In genomic region chr7:111357691-111358090, GRCh38 we compare ENCODE assay signal across 15 cellular contexts.
DNase-seq lines count a peak whose midpoint lies in the region; ATAC-seq, FAIRE-seq and TF ChIP-seq lines count a peak whose summit lies in the region.
"Had no signal": no experiment of that assay in that cellular context is flagged by ENCODE, and none has a peak within 500 bp of the region (broad histone marks: within the 10 kb centered on the region; RNA-seq: fewer than 3 reads in every experiment).

No MANE protein-coding gene starts in this region.

- H4K20me1 ChIP-seq in K562 (replicated peaks; ENCODE audit: control insufficient read depth, insufficient read depth, low read length), result no peaks in the 10 kb centered on the region
- H4K20me1 ChIP-seq in keratinocyte (ENCODE audit: control insufficient read depth, extremely low read depth, insufficient read depth, low read length), result no peaks in the 10 kb centered on the region
- no peaks in the 10 kb centered on the region for H4K20me1 ChIP-seq in MM.1S (ENCODE audit: insufficient read depth, low read length)

- intact Hi-C loops in Calu3 (cut with micrococcal nuclease; ENCODE audit: unreplicated experiment) (no loop called here), K562 (cut with micrococcal nuclease) (no loop called here)

- dilution Hi-C loops in keratinocyte (cut with MboI; ENCODE audit: extremely low pct_ligation_motif_present, low sequenced_read_pairs), result no loop called here

- no peaks in the 10 kb centered on the region for H3F3A ChIP-seq in MM.1S (ENCODE audit: insufficient read depth, low read length)

- BruUV-seq in Calu3 (replicated peaks; lab: Mats Ljungman, UMichigan) (no TSS peak), K562 (replicated peaks; lab: Mats Ljungman, UMichigan) (no TSS peak)

- no peak overlapping the region for H3K9ac ChIP-seq in K562 (ENCODE audit: insufficient read depth in 1 of 2, low read depth in 2 of 2, low read length in 2 of 2)
- no peak overlapping the region for H3K9ac ChIP-seq in keratinocyte (ENCODE audit: control insufficient read depth, extremely low read depth, insufficient read depth, low read length)
- H3K9ac ChIP-seq in MM.1S (ENCODE audit: low read length), result no peak overlapping the region
- H3K9ac ChIP-seq: KMS-11 had no signal

- H3K4me1 ChIP-seq in K562 (replicated peaks in 1 of 2; ENCODE audit: control insufficient read depth in 2 of 2, insufficient read depth in 2 of 2, low read length in 2 of 2), result 0 out of 5 replicates have a peak, but pooled peaks cover 0 to 4% of the 10 kb centered on the region in 2 experiments
- peaks cover 21% of the 10 kb centered on the region for H3K4me1 ChIP-seq in keratinocyte (ENCODE audit: control insufficient read depth, extremely low read depth, insufficient read depth, low read length)
- H3K4me1 ChIP-seq in MM.1S (ENCODE audit: low read length), result no peaks in the 10 kb centered on the region
- no peaks in the 10 kb centered on the region for H3K4me1 ChIP-seq in effector memory CD4-positive, alpha-beta T cell (ENCODE audit: control insufficient read depth, insufficient read depth, low read length, poor library complexity, severe bottlenecking)
- H3K4me1 ChIP-seq: pancreas had no signal

- POLR2A ChIA-PET in K562 (lab: Yijun Ruan, JAX), result interaction anchor here (1.6 kb wide), 1 partner anchor 10 kb away, joined by 5 read pairs; no protein-coding TSS in a partner anchor

- H3K79me2 ChIP-seq in K562 (ENCODE audit: control insufficient read depth, insufficient read depth, low read length) (no peaks in the 10 kb centered on the region), keratinocyte (ENCODE audit: control insufficient read depth, insufficient read depth, low read length) (no peaks in the 10 kb centered on the region), MM.1S (ENCODE audit: low read length) (no peaks in the 10 kb centered on the region)

- CTCF ChIA-PET in Calu3 (lab: Charles Lee) (no interaction called here), K562 (lab: Yijun Ruan, JAX; ENCODE audit: low intra/inter-chr PET ratio) (no interaction called here)

- H2AFZ ChIP-seq in K562 (ENCODE audit: low read depth, low read length), result no peak overlapping the region
- H2AFZ ChIP-seq in keratinocyte (ENCODE audit: control insufficient read depth, low read length), result no peak overlapping the region
- H2AFZ ChIP-seq in MM.1S (ENCODE audit: low read length), result no peak overlapping the region

- H3K9me2 ChIP-seq in MM.1S (replicated peaks; ENCODE audit: insufficient read depth, low read length), result no peaks in the 10 kb centered on the region

- H3K27ac Mint-ChIP-seq in Calu3 (ENCODE audit: unreplicated experiment), result no peak overlapping the region

- H3K27ac ChIP-seq in K562 (ENCODE audit: extremely low read depth, low read depth, low read length), result no peak overlapping the region
- no peak overlapping the region for H3K27ac ChIP-seq in keratinocyte (ENCODE audit: control insufficient read depth, insufficient read depth, low read length)
- no peak overlapping the region for H3K27ac ChIP-seq in MM.1S (ENCODE audit: low read length)
- H3K27ac ChIP-seq in effector memory CD4-positive, alpha-beta T cell (ENCODE audit: insufficient read depth, low read length, poor library complexity, severe bottlenecking), result no peak overlapping the region
- H3K27ac ChIP-seq: heart left ventricle, KMS-11, pancreas had no signal

- TF ChIP-seq CTCF in Calu3 (IDR thresholded peaks at IDR 0.05; ENCODE audit: unreplicated experiment) (no peak), K562 (IDR thresholded peaks at IDR 0.05 in 2 of 3, conservative IDR thresholded peaks at IDR 0.05 in 1 of 3; ENCODE audit: insufficient read depth in 2 of 3, low read depth in 1 of 3, low read length in 3 of 3) (no peak), keratinocyte (optimal IDR thresholded peaks at IDR 0.05 in 1 of 3, IDR thresholded peaks at IDR 0.05 in 1 of 3, conservative IDR thresholded peaks at IDR 0.05 in 1 of 3; ENCODE audit: extremely low read depth in 1 of 3, insufficient read depth in 2 of 3, low read length in 3 of 3) (no peak), MM.1S (IDR thresholded peaks at IDR 0.05; ENCODE audit: low read length) (no peak)

- no peaks in the 10 kb centered on the region for H3K36me3 Mint-ChIP-seq in Calu3 (ENCODE audit: insufficient read depth, unreplicated experiment)

- no peak for TF ChIP-seq RAD21 in K562 (CRISPR knock-in tag; conservative IDR thresholded peaks at IDR 0.05 in 1 of 2, IDR thresholded peaks at IDR 0.05 in 1 of 2)

- H3K4me3 ChIP-seq in K562 (no peak overlapping the region), keratinocyte (ENCODE audit: control insufficient read depth in 2 of 3, extremely low read depth in 1 of 3, insufficient read depth in 2 of 3, low read depth in 1 of 3, low read length in 3 of 3) (no peak overlapping the region), MM.1S (ENCODE audit: low read length) (no peak overlapping the region)
- no peak overlapping the region for H3K4me3 ChIP-seq in effector memory CD4-positive, alpha-beta T cell (ENCODE audit: insufficient read depth, low read depth, low read length, poor library complexity, severe bottlenecking)
- H3K4me3 ChIP-seq: heart left ventricle, lung, pancreas had no signal

- no peaks in the 10 kb centered on the region for H3K9me3 Mint-ChIP-seq in Calu3 (ENCODE audit: low read depth, unreplicated experiment)

- H3K9me1 ChIP-seq in K562 (ENCODE audit: control insufficient read depth, insufficient read depth, low read length) (no peaks in the 10 kb centered on the region), keratinocyte (ENCODE audit: control insufficient read depth, extremely low read depth, insufficient read depth, low read length) (no peaks in the 10 kb centered on the region)

- no peak overlapping the region for H3K4me3 Mint-ChIP-seq in Calu3 (ENCODE audit: low read depth, unreplicated experiment)

- no peak for TF ChIP-seq EP300 in K562 (IDR thresholded peaks at IDR 0.05; ENCODE audit: low read length)

- no peaks in the 10 kb centered on the region for H3K9me3 ChIP-seq in K562 (replicated peaks; ENCODE audit: control insufficient read depth, insufficient read depth, low read depth, low read length)
- H3K9me3 ChIP-seq in keratinocyte (ENCODE audit: control insufficient read depth, low read depth, low read length), result no peaks in the 10 kb centered on the region
- H3K9me3 ChIP-seq in MM.1S (replicated peaks; ENCODE audit: insufficient read depth, low read length), result no peaks in the 10 kb centered on the region
- no peaks in the 10 kb centered on the region for H3K9me3 ChIP-seq in effector memory CD4-positive, alpha-beta T cell (ENCODE audit: control insufficient read depth, low read length)
- H3K9me3 ChIP-seq: heart left ventricle, pancreas had no signal

- peak; percentile 45; the same call in 2 of the 3 replicates for ATAC-seq in K562
- ATAC-seq: heart left ventricle, pancreas had no signal

- peaks cover 11% of the 10 kb centered on the region for H3K4me1 Mint-ChIP-seq in Calu3 (ENCODE audit: low read depth, unreplicated experiment)

- no peak overlapping the region for H3K4me2 ChIP-seq in K562 (ENCODE audit: insufficient read depth, low read length)
- H3K4me2 ChIP-seq in keratinocyte (ENCODE audit: control insufficient read depth, extremely low read depth, insufficient read depth, low read depth, low read length), result peak overlapping the region; percentile 60
- H3K4me2 ChIP-seq in MM.1S (ENCODE audit: low read depth, low read length), result no peak overlapping the region
- H3K4me2 ChIP-seq: KMS-11 had no signal

- no peaks in the 10 kb centered on the region for H3K27me3 Mint-ChIP-seq in Calu3 (ENCODE audit: unreplicated experiment)

- TF ChIP-seq POLR2A in K562 (conservative IDR thresholded peaks at IDR 0.05) (no peak), H54 (IDR thresholded peaks at IDR 0.05; ENCODE audit: low read depth, low read length) (no peak)

- no peaks in the 10 kb centered on the region for H3K36me3 ChIP-seq in K562 (ENCODE audit: control insufficient read depth, insufficient read depth, low read length)
- no peaks in the 10 kb centered on the region for H3K36me3 ChIP-seq in keratinocyte (ENCODE audit: control insufficient read depth in 2 of 2, extremely low read depth in 1 of 2, insufficient read depth in 2 of 2, low read length in 2 of 2)
- H3K36me3 ChIP-seq in MM.1S (replicated peaks; ENCODE audit: insufficient read depth, low read length), result no peaks in the 10 kb centered on the region
- H3K36me3 ChIP-seq in effector memory CD4-positive, alpha-beta T cell (ENCODE audit: control insufficient read depth, insufficient read depth, low read length), result no peaks in the 10 kb centered on the region
- H3K36me3 ChIP-seq: heart left ventricle, pancreas had no signal

- H3K27me3 ChIP-seq in K562 (ENCODE audit: control insufficient read depth in 2 of 2, insufficient read depth in 2 of 2, low read length in 2 of 2) (no peaks in the 10 kb centered on the region), keratinocyte (ENCODE audit: control insufficient read depth, extremely low read depth, insufficient read depth, low read length) (no peaks in the 10 kb centered on the region), MM.1S (replicated peaks; ENCODE audit: insufficient read depth, low read length) (no peaks in the 10 kb centered on the region)
- H3K27me3 ChIP-seq in effector memory CD4-positive, alpha-beta T cell (replicated peaks; ENCODE audit: control insufficient read depth, insufficient read depth, low read length, poor library complexity, severe bottlenecking), result no peaks in the 10 kb centered on the region
- H3K27me3 ChIP-seq: heart left ventricle, pancreas had no signal

- in situ Hi-C loops in K562 (cut with MboI), result no loop called here

- DNase-seq in Calu3 (peak; percentile 25), LHCN-M2 (ENCODE audit: low read depth) (peak; percentile 77), K562 (ENCODE audit: extremely low read depth in 1 of 4, low spot score in 3 of 4) (no peak), keratinocyte (ENCODE audit: low read depth, low spot score) (peak; percentile 30), MM.1S (no peak), H54 (ENCODE audit: insufficient read length, low spot score) (no peak), NCI-H187 treated with DMSO at 0.1 percent for 48 hours (lab: John Stamatoyannopoulos, UW) (no peak)
- no peak for DNase-seq in effector memory CD4-positive, alpha-beta T cell
- DNase-seq: central memory CD4-positive, alpha-beta T cell; H7; heart left ventricle; pancreas had no signal

- no peak for FAIRE-seq in K562 (lab: Jason Lieb, UNC)
- peak; percentile 86 for FAIRE-seq in keratinocyte (lab: Jason Lieb, UNC)
- no peak for FAIRE-seq in H54 (lab: Jason Lieb, UNC)
- FAIRE-seq: GM12892, pancreas had no signal

TF ChIP-seq in K562, 482 proteins besides CTCF, POLR2A, EP300 and RAD21:
- TF ChIP-seq ZNF57 (CRISPR knock-in tag; IDR thresholded peaks at IDR 0.05), result no peak
- peak; percentile 27; the same call in 1 of the 2 replicates for TF ChIP-seq ATF3 (IDR thresholded peaks at IDR 0.05)
- TF ChIP-seq ATF3 (CRISPR knock-in tag; conservative IDR thresholded peaks at IDR 0.05), result no peak

Comparison
In these comparisons a context has a peak if more than half of its experiments do, and no peak if none do; other contexts are left out.
1. DNase-seq: peak in Calu3 (single experiment), LHCN-M2 (single experiment) and keratinocyte (single experiment); none in K562 (0 of 4), MM.1S (single experiment), effector memory CD4-positive, alpha-beta T cell (0 of 3), H54 (single experiment) and NCI-H187 treated with DMSO at 0.1 percent for 48 hours (single experiment).